8 cellular contexts compared by ENCODE assay signal in the genomic region with DNA sequence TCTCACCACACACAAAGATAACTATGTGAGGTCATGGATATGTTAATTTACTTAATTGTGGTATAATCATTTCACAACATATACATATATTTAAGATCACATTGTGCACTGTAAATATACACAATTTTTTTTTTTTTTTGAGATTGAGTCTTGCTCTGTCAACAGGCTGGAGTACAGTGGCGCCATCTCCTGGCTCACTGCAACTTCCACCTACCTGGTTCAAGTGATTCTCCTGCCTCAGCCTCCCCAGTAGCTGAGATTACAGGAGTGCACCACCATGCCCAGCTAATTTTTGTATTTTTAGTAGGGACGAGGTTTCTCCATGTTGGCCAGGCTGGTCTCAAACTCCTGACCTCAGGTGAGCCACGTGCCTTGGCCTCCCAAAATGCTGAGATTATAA. TPM values are rescaled to one million over a fixed set of nuclear protein-coding genes. Genes with fewer than 3 reads are reported as not detected.
A peak's percentile ranks its signal among the peaks of the same experiment; 100 is the strongest.
DNase-seq lines count a peak whose midpoint lies in the region; ATAC-seq and TF ChIP-seq lines count a peak whose summit lies in the region.

No MANE protein-coding gene starts in this region.

- intact Hi-C loops in colonic mucosa (cut with DNase I), result loop anchor here (5.0 kb wide), 1 partner anchor 284 kb away; no protein-coding TSS in a partner anchor

- H3K9me3 Mint-ChIP-seq in T-helper 2 cell treated with Interferon-gamma antibody and Interleukin-4, amounts not matched to agents 5 μg/mL and 100 μg/mL, for 36 hours, result no peaks in the 10 kb centered on the region

- no peaks in the 10 kb centered on the region for H3K4me1 Mint-ChIP-seq in T-helper 2 cell treated with Interferon-gamma antibody and Interleukin-4, amounts not matched to agents 5 μg/mL and 100 μg/mL, for 36 hours (ENCODE audit: low read depth)

- no peaks in the 10 kb centered on the region for H3K36me3 ChIP-seq in colonic mucosa

- H3K9ac ChIP-seq in colonic mucosa (ENCODE audit: low read depth in 2 of 2, low read length in 2 of 2), result no peak overlapping the region

- DNase-seq in DMS 273 (lab: John Stamatoyannopoulos, UW; ENCODE audit: unreplicated experiment) (peak; percentile 21), DMS 273 treated with DMSO at 0.1 percent for 48 hours (lab: John Stamatoyannopoulos, UW) (no peak), colonic mucosa (peak; percentile 36), renal cortical epithelial cell (ENCODE audit: low read depth) (peak; percentile 46), NCI-H748 (lab: John Stamatoyannopoulos, UW; ENCODE audit: unreplicated experiment) (no peak)
- DNase-seq in T-helper 2 cell treated with Interferon-gamma antibody and Interleukin-4, amounts not matched to agents 5 μg/mL and 100 μg/mL, for 36 hours (ENCODE audit: low spot score), result peak; percentile 10

- no peak overlapping the region for H3K27ac Mint-ChIP-seq in T-helper 2 cell treated with Interferon-gamma antibody and Interleukin-4, amounts not matched to agents 5 μg/mL and 100 μg/mL, for 36 hours

- H3K4me1 ChIP-seq in colonic mucosa, result no peaks in the 10 kb centered on the region

- no peaks in the 10 kb centered on the region for H3K27me3 ChIP-seq in colonic mucosa

- H3K4me3 Mint-ChIP-seq in T-helper 2 cell treated with Interferon-gamma antibody and Interleukin-4, amounts not matched to agents 5 μg/mL and 100 μg/mL, for 36 hours, result no peak overlapping the region

- no peaks in the 10 kb centered on the region for H3K36me3 Mint-ChIP-seq in T-helper 2 cell treated with Interferon-gamma antibody and Interleukin-4, amounts not matched to agents 5 μg/mL and 100 μg/mL, for 36 hours (ENCODE audit: low read depth)

- peak; percentile 47 for TF ChIP-seq CTCF in colonic mucosa (IDR thresholded peaks at IDR 0.05)

- ATAC-seq in GM19455 (IDR thresholded peaks at IDR 0.05; ENCODE audit: unreplicated experiment) (no peak), HG02798 (IDR thresholded peaks at IDR 0.05; ENCODE audit: poor library complexity, unreplicated experiment) (no peak)

- H3K27me3 Mint-ChIP-seq in T-helper 2 cell treated with Interferon-gamma antibody and Interleukin-4, amounts not matched to agents 5 μg/mL and 100 μg/mL, for 36 hours (ENCODE audit: low read depth), result peaks cover 5% of the 10 kb centered on the region

- no peak overlapping the region for H3K27ac ChIP-seq in colonic mucosa

- no peak overlapping the region for H3K4me3 ChIP-seq in colonic mucosa

- no peaks in the 10 kb centered on the region for H3K9me3 ChIP-seq in colonic mucosa

RNA-seq across cellular contexts. Expression of a gene that starts 11.5 kb away (rescaled TPM):
- total RNA-seq in colonic mucosa, result not detected
- not detected in 2 replicates for total RNA-seq in renal cortical epithelial cell

Comparison
In these comparisons a context has a peak if more than half of its experiments do, and no peak if none do; other contexts are left out.
1. DNase-seq: peak in DMS 273 (single experiment), T-helper 2 cell treated with Interferon-gamma antibody and Interleukin-4, amounts not matched to agents 5 μg/mL and 100 μg/mL, for 36 hours (single experiment), colonic mucosa (single experiment) and renal cortical epithelial cell (single experiment); none in DMS 273 treated with DMSO at 0.1 percent for 48 hours (single experiment) and NCI-H748 (single experiment).